In the genomic region with DNA sequence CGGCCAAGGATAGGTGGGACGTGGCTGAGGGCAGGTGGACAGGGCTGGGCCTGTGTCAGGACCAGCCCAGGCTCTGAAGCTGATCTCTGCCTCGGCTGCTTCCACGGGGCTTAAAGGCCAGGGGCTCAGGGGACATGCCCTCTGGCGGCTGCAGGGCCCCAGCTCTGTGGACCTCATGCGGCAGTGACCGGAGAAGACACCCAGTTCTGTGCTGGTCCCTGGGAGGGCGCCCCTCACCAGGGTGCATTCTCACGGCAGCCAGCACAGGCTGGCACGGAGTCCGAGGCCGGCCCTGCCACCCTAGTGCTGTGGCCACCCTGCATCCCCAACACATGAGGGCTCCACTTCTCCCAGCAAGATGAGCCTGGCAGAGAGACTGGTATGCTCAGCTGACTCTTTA, we compare ENCODE assay signal across 23 cellular contexts. TPM values are rescaled to one million over a fixed set of nuclear protein-coding genes. Genes with fewer than 3 reads are reported as not detected.
"Had no signal": no experiment of that assay in that cellular context is flagged by ENCODE, and none has a peak within 500 bp of the region (broad histone marks: within the 10 kb centered on the region; RNA-seq: fewer than 3 reads in every experiment).

No MANE protein-coding gene starts in this region.

- DNase-seq: colonic mucosa; effector CD4-positive, alpha-beta T cell; endodermal cell; erythroblast; foreskin melanocyte; head of caudate nucleus; hypothalamus; kidney glomerular epithelial cell; lower lobe of right lung; midbrain; psoas muscle; retina; small intestine; stimulated activated CD4-positive, alpha-beta T cell treated with anti-CD3 and anti-CD28 coated beads, Interleukin-12 subunit alpha, Interleukin-12 subunit beta, amount 100 ng/mL, for 4 hours; stimulated activated naive CD4-positive, alpha-beta T cell; stomach; transverse colon had no signal

- FAIRE-seq: endothelial cell of umbilical vein, islet of Langerhans, small intestine had no signal

- H3K9me3 ChIP-seq: colonic mucosa, lower lobe of right lung, psoas muscle, stomach, thoracic aorta, transverse colon had no signal

- H3K36me3 ChIP-seq: colonic mucosa, lower lobe of right lung, stomach, thoracic aorta, transverse colon had no signal

- H3K4me3 ChIP-seq: colonic mucosa, lower lobe of right lung, psoas muscle, stomach, thoracic aorta, transverse colon had no signal

- ATAC-seq: left lobe of liver; lower lobe of right lung; natural killer cell treated with Interleukin-12 subunit alpha and Interleukin-12 subunit beta and Interleukin-15 and Interleukin-18, amount 100 ng/mL, for 72 hours; psoas muscle had no signal

- H3K4me1 ChIP-seq: colonic mucosa, lower lobe of right lung, stomach, transverse colon had no signal

- H3K27ac ChIP-seq: colonic mucosa, lower lobe of right lung, psoas muscle, stomach, thoracic aorta, transverse colon had no signal

- H3K27me3 ChIP-seq: colonic mucosa had no signal

RNA-seq across cellular contexts. Expression of a gene that starts 41.8 kb away (rescaled TPM):
- total RNA-seq: osteoblast, psoas muscle had no signal
